Comparison of ENCODE assay signal across 11 cellular contexts in the genomic region with DNA sequence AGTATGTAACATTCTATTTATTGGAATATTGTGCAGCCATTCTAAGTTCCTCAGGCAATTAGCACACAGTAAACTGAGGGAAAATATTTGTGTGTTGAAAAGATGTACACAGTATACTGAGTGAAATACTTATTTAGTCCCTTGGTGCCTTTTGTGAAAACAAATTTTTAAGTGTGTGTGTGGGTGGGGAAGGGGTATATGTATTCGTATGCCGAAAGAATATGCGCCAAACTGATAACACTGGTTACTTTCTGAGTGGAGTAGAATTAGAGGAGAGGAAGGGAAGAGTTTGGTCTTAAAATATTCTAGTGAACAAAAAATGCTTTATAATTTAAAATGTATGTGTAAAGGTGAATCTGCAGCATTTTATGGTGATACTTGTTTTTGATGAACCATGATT. TPM values are rescaled to one million over a fixed set of nuclear protein-coding genes. Genes with fewer than 3 reads are reported as not detected.
DNase-seq lines count a peak whose midpoint lies in the region; ATAC-seq and TF ChIP-seq lines count a peak whose summit lies in the region.
"Had no signal": no experiment of that assay in that cellular context is flagged by ENCODE, and none has a peak within 500 bp of the region (broad histone marks: within the 10 kb centered on the region; RNA-seq: fewer than 3 reads in every experiment).

No MANE protein-coding gene starts in this region.

- H3K56ac ChIP-seq in H9 (ENCODE audit: insufficient read length, low read depth, low read length) (no peak overlapping the region), mesendoderm (ENCODE audit: low read length) (no peak overlapping the region)

- H3K79me2 ChIP-seq in H9 (ENCODE audit: insufficient read depth, low read length) (peaks cover 45% of the 10 kb centered on the region), mesendoderm (ENCODE audit: control insufficient read depth, insufficient read depth, low read length) (peaks cover 57% of the 10 kb centered on the region)

- WGBS in H9 (ENCODE audit: extremely low coverage, insufficient read length, low lambda C conversion rate) = 100% methylated on average over 2 of the region's 3 CpGs
- 100% methylated on average over 3 of the region's 3 CpGs for WGBS in mesendoderm (ENCODE audit: extremely low coverage, insufficient coverage, low lambda C conversion rate)

- H3K27ac Mint-ChIP-seq in H9 = peak overlapping the region in 1 of 3 experiments; percentile 49; a peak in 2 of 7 replicates
- peak overlapping the region; percentile 40 for H3K27ac Mint-ChIP-seq in activated naive CD8-positive, alpha-beta T cell treated with anti-CD3 and anti-CD28 coated beads, Interleukin-2, amount 10 ng/mL, durations not matched to agents 7 days and 5 days

- intact Hi-C loops in left colon (cut with DNase I, micrococcal nuclease) = no loop called here

- H3K4me2 ChIP-seq in BLaER1 = peak overlapping the region; percentile 37
- no peak overlapping the region for H3K4me2 ChIP-seq in H9 (ENCODE audit: insufficient read depth, insufficient read length, low read length)
- no peak overlapping the region for H3K4me2 ChIP-seq in mesendoderm (ENCODE audit: low read length)

- ATAC-seq in activated naive CD8-positive, alpha-beta T cell treated with anti-CD3 and anti-CD28 coated beads, Interleukin-2, amount 10 ng/mL, durations not matched to agents 7 days and 5 days (ENCODE audit: low read depth) = no peak
- no peak for ATAC-seq in GM21390 (IDR thresholded peaks at IDR 0.05; ENCODE audit: unreplicated experiment)
- no peak for ATAC-seq in left colon

- H3K9ac ChIP-seq in BLaER1 = no peak overlapping the region
- no peak overlapping the region for H3K9ac ChIP-seq in H9 (ENCODE audit: extremely low read depth, insufficient read length, low read length)
- H3K9ac ChIP-seq in mesendoderm (ENCODE audit: low read length) = peak overlapping the region; percentile 5

- H2BK15ac ChIP-seq in H9 (ENCODE audit: low read depth, low read length) = no peak overlapping the region
- H2BK15ac ChIP-seq in mesendoderm (replicated peaks; ENCODE audit: low read depth) = no peak overlapping the region

- H3K79me1 ChIP-seq in H9 (ENCODE audit: insufficient read depth, low read depth, low read length, poor library complexity, severe bottlenecking) (no peaks in the 10 kb centered on the region), mesendoderm (ENCODE audit: low read length) (peaks cover 6% of the 10 kb centered on the region)

- no peak overlapping the region for H2AFZ ChIP-seq in H9 (ENCODE audit: low read length)

- no peak overlapping the region for H3T11ph ChIP-seq in H9 (ENCODE audit: low read length)

- peaks cover 2 to 21% (median 14%) of the 10 kb centered on the region in 3 experiments; a peak in 5 of 7 replicates for H3K36me3 Mint-ChIP-seq in H9 (ENCODE audit: insufficient read depth in 1 of 3, low read depth in 3 of 3)
- peaks cover 36% of the 10 kb centered on the region for H3K36me3 Mint-ChIP-seq in activated naive CD8-positive, alpha-beta T cell treated with anti-CD3 and anti-CD28 coated beads, Interleukin-2, amount 10 ng/mL, durations not matched to agents 7 days and 5 days

- H2AK5ac ChIP-seq in H9 (ENCODE audit: insufficient read length, low read length) (no peak overlapping the region), mesendoderm (ENCODE audit: low read length) (no peak overlapping the region)

- no peak overlapping the region for H3K23ac ChIP-seq in H9 (ENCODE audit: insufficient read length, low read depth, low read length)
- no peak overlapping the region for H3K23ac ChIP-seq in mesendoderm (ENCODE audit: low read length)

- H3K4me1 Mint-ChIP-seq in H9 = peaks cover 56% of the 10 kb centered on the region in 2 experiments
- peaks cover 50% of the 10 kb centered on the region for H3K4me1 Mint-ChIP-seq in activated naive CD8-positive, alpha-beta T cell treated with anti-CD3 and anti-CD28 coated beads, Interleukin-2, amount 10 ng/mL, durations not matched to agents 7 days and 5 days

- peaks cover 8% of the 10 kb centered on the region for H3K23me2 ChIP-seq in H9 (ENCODE audit: insufficient read length, low read depth, low read length, poor library complexity, severe bottlenecking)

- no peaks in the 10 kb centered on the region; a peak in 1 of 5 replicates for H3K9me3 Mint-ChIP-seq in H9
- H3K9me3 Mint-ChIP-seq in activated naive CD8-positive, alpha-beta T cell treated with anti-CD3 and anti-CD28 coated beads, Interleukin-2, amount 10 ng/mL, durations not matched to agents 7 days and 5 days = no peaks in the 10 kb centered on the region

- no peak overlapping the region for H3K4me3 ChIP-seq in BLaER1
- H3K4me3 ChIP-seq in mesendoderm (ENCODE audit: low read length) = no peak overlapping the region
- H3K4me3 ChIP-seq: thyroid gland had no signal

- H4K20me1 ChIP-seq in BLaER1 (peaks cover 62% of the 10 kb centered on the region), H9 (ENCODE audit: control insufficient read depth, insufficient read depth, insufficient read length) (no peaks in the 10 kb centered on the region)

- no peak overlapping the region for H2BK12ac ChIP-seq in H9 (ENCODE audit: insufficient read length, low read depth, low read length)

- DNase-seq in H9 (no peak), mesendoderm (no peak), DMS153 treated with DMSO at 0.1 percent for 48 hours (lab: John Stamatoyannopoulos, UW; ENCODE audit: unreplicated experiment) (no peak), left colon (no peak), DMS153 (lab: John Stamatoyannopoulos, UW) (no peak)
- no peak for DNase-seq in activated naive CD8-positive, alpha-beta T cell treated with anti-CD3 and anti-CD28 coated beads, Interleukin-2, amount 10 ng/mL, durations not matched to agents 7 days and 5 days
- DNase-seq: dermis blood vessel endothelial cell, DMS53, thyroid gland had no signal

- no peak for TF ChIP-seq CTCF in H9 (conservative IDR thresholded peaks at IDR 0.05)

- no peaks in the 10 kb centered on the region for H3K27me3 ChIP-seq in BLaER1
- no peaks in the 10 kb centered on the region for H3K27me3 ChIP-seq in H9 (ENCODE audit: insufficient read depth, low read length)
- H3K27me3 ChIP-seq in mesendoderm (ENCODE audit: insufficient read depth, low read length, poor library complexity) = no peaks in the 10 kb centered on the region
- H3K27me3 ChIP-seq: thyroid gland had no signal

- POLR2A ChIA-PET in activated naive CD8-positive, alpha-beta T cell treated with anti-CD3 and anti-CD28 coated beads, Interleukin-2, amount 10 ng/mL, durations not matched to agents 7 days and 5 days (lab: Charles Lee) = no interaction called here

- peaks cover 35% of the 10 kb centered on the region for H3K36me3 ChIP-seq in BLaER1
- no peaks in the 10 kb centered on the region for H3K36me3 ChIP-seq in mesendoderm (ENCODE audit: control insufficient read depth, insufficient read depth, low read length)
- H3K36me3 ChIP-seq: thyroid gland had no signal

- H3K14ac ChIP-seq in H9 (ENCODE audit: insufficient read depth, low read length) = no peak overlapping the region

- H3K4me1 ChIP-seq in BLaER1 = peaks cover 32% of the 10 kb centered on the region
- peaks cover 7% of the 10 kb centered on the region; the same call in 1 of the 2 replicates for H3K4me1 ChIP-seq in H9 (ENCODE audit: insufficient read depth, low read length)
- peaks cover 9% of the 10 kb centered on the region for H3K4me1 ChIP-seq in mesendoderm (ENCODE audit: control insufficient read depth, low read depth, low read length)

- H2BK120ac ChIP-seq in H9 (ENCODE audit: low read depth, low read length, poor library complexity, severe bottlenecking) = no peak overlapping the region
- no peak overlapping the region for H2BK120ac ChIP-seq in mesendoderm (ENCODE audit: low read depth, low read length)

- H3K9me3 ChIP-seq in BLaER1 = no peaks in the 10 kb centered on the region
- H3K9me3 ChIP-seq in H9 (ENCODE audit: control insufficient read depth, low read depth, low read length) = no peaks in the 10 kb centered on the region
- H3K9me3 ChIP-seq: thyroid gland had no signal

- H3K18ac ChIP-seq in H9 (ENCODE audit: insufficient read length, low read depth, low read length) (no peak overlapping the region), mesendoderm (ENCODE audit: low read length) (no peak overlapping the region)

- no peak overlapping the region for H2BK20ac ChIP-seq in H9 (ENCODE audit: low read depth, low read length, poor library complexity, severe bottlenecking)

- no peak overlapping the region for H4K5ac ChIP-seq in H9 (ENCODE audit: insufficient read length, low read depth, low read length)
- no peak overlapping the region for H4K5ac ChIP-seq in mesendoderm (ENCODE audit: low read length)

- no peak overlapping the region for H4K91ac ChIP-seq in H9 (ENCODE audit: insufficient read length, low read depth, low read length)

- no peaks in the 10 kb centered on the region for H3K27me3 Mint-ChIP-seq in H9 (ENCODE audit: low read depth)
- no peaks in the 10 kb centered on the region for H3K27me3 Mint-ChIP-seq in activated naive CD8-positive, alpha-beta T cell treated with anti-CD3 and anti-CD28 coated beads, Interleukin-2, amount 10 ng/mL, durations not matched to agents 7 days and 5 days

- H4K8ac ChIP-seq in H9 (replicated peaks; ENCODE audit: insufficient read length, low read depth, low read length) (no peak overlapping the region), mesendoderm (ENCODE audit: low read depth, low read length) (no peak overlapping the region)

- H2BK5ac ChIP-seq in H9 (ENCODE audit: insufficient read length, low read length) = no peak overlapping the region
- no peak overlapping the region for H2BK5ac ChIP-seq in mesendoderm (ENCODE audit: low read length)

- H3K27ac ChIP-seq in BLaER1 (no peak overlapping the region), H9 (ENCODE audit: insufficient read length, low read depth, low read length) (no peak overlapping the region), mesendoderm (ENCODE audit: low read depth, low read length) (no peak overlapping the region)
- H3K27ac ChIP-seq: thyroid gland had no signal

- peak overlapping the region; percentile 37 to 65; a peak in 2 of 5 replicates for H3K4me3 Mint-ChIP-seq in H9
- peak overlapping the region; percentile 84 for H3K4me3 Mint-ChIP-seq in activated naive CD8-positive, alpha-beta T cell treated with anti-CD3 and anti-CD28 coated beads, Interleukin-2, amount 10 ng/mL, durations not matched to agents 7 days and 5 days

- H3K4ac ChIP-seq in H9 (ENCODE audit: low read depth, low read length) (no peak overlapping the region), mesendoderm (ENCODE audit: low read depth, low read length) (no peak overlapping the region)

RNA-seq across cellular contexts. Expression of a gene that starts 3.1 kb away (rescaled TPM):
- total RNA-seq in H9 (2021) (164 and 176 TPM in 2 replicates), left colon (10 to 100 TPM; 24.3 to 35.0 TPM)
- total RNA-seq in activated naive CD8-positive, alpha-beta T cell treated with anti-CD3 and anti-CD28 coated beads, Interleukin-2, amount 10 ng/mL, durations not matched to agents 7 days and 5 days = 100 to 1,000 TPM; 106 to 113 TPM
- polyA plus RNA-seq in mesendoderm (2013, experiment 1 of 2) = 43.9 TPM
- 45.1 TPM for polyA plus RNA-seq in mesendoderm (2013, experiment 2 of 2)

RNA-seq across cellular contexts. Expression of a gene that starts 57.7 kb away (rescaled TPM):
- 45.3 and 46.2 TPM in 2 replicates for total RNA-seq in H9 (2021)
- total RNA-seq in activated naive CD8-positive, alpha-beta T cell treated with anti-CD3 and anti-CD28 coated beads, Interleukin-2, amount 10 ng/mL, durations not matched to agents 7 days and 5 days = 10 to 100 TPM; 59.0 to 65.8 TPM
- 36.5 TPM for polyA plus RNA-seq in mesendoderm (2013, experiment 1 of 2)
- polyA plus RNA-seq in mesendoderm (2013, experiment 2 of 2) = 34.7 TPM
- total RNA-seq in left colon = 10 to 100 TPM; 80.6 to 81.7 TPM
